ENCODE assay signal across 8 cellular contexts in genomic region chr7:129950191-129950940, GRCh38.
DNase-seq lines count a peak whose midpoint lies in the region; ATAC-seq and TF ChIP-seq lines count a peak whose summit lies in the region.

No MANE protein-coding gene starts in this region.

- TF ChIP-seq CTCF in cardiac fibroblast (IDR thresholded peaks at IDR 0.05; ENCODE audit: low read depth, low read length), result no peak

- peak; percentile 46 for ATAC-seq in HG03378 (IDR thresholded peaks at IDR 0.05; ENCODE audit: unreplicated experiment)

- DNase-seq in NCI-H2107 treated with DMSO at 0.1 percent for 48 hours (lab: John Stamatoyannopoulos, UW; ENCODE audit: unreplicated experiment) (peak; percentile 56), NCI-H2107 (lab: John Stamatoyannopoulos, UW) (no peak), cardiac fibroblast (ENCODE audit: low read depth in 2 of 2) (peak in 1 of 2 donors; percentile 30), midbrain (lab: John Stamatoyannopoulos, UW) (peak; percentile 36), NOMO-1 treated with DMSO at 0.1 percent for 48 hours (lab: John Stamatoyannopoulos, UW; ENCODE audit: unreplicated experiment) (no peak), OCI-M1 (lab: John Stamatoyannopoulos, UW) (no peak), HuH-7 (ENCODE audit: low spot score) (no peak)

- peak overlapping the region; percentile 89 to 92 for H3K4me3 ChIP-seq in cardiac fibroblast (replicated peaks in 1 of 2; ENCODE audit: low read depth in 2 of 2, low read length in 2 of 2)

Comparison
In these comparisons a context has a peak if more than half of its experiments do, and no peak if none do; other contexts are left out.
1. DNase-seq: peak in NCI-H2107 treated with DMSO at 0.1 percent for 48 hours (single experiment) and midbrain (single experiment); none in NCI-H2107 (single experiment), NOMO-1 treated with DMSO at 0.1 percent for 48 hours (single experiment), OCI-M1 (single experiment) and HuH-7 (single experiment).